Comparison of ENCODE assay signal across 1 cellular context in genomic region chr14:34175574-34175973, GRCh38.
TF ChIP-seq lines count a peak whose summit lies in the region.

No MANE protein-coding gene starts in this region.

TF ChIP-seq in GM12878, 131 proteins besides CTCF, POLR2A, EP300 and RAD21 (continued from another document):
- TF ChIP-seq RELB (IDR thresholded peaks at IDR 0.05; ENCODE audit: low read depth) (peak; percentile 53), NFYA (IDR thresholded peaks at IDR 0.05; ENCODE audit: borderline replicate concordance, low read depth, low read length) (no peak), NR2F1 (conservative IDR thresholded peaks at IDR 0.05) (peak; percentile 80), LARP7 (IDR thresholded peaks at IDR 0.05) (no peak), IKZF1 (conservative IDR thresholded peaks at IDR 0.05) (peak; percentile 85), SPI1 (IDR thresholded peaks at IDR 0.05; ENCODE audit: borderline replicate concordance, insufficient read depth, low read depth, low read length) (peak; percentile 79), ZNF687 (IDR thresholded peaks at IDR 0.05) (peak; percentile 75), REST (IDR thresholded peaks at IDR 0.05; ENCODE audit: low read depth, low read length) (no peak)
